In the genomic region with DNA sequence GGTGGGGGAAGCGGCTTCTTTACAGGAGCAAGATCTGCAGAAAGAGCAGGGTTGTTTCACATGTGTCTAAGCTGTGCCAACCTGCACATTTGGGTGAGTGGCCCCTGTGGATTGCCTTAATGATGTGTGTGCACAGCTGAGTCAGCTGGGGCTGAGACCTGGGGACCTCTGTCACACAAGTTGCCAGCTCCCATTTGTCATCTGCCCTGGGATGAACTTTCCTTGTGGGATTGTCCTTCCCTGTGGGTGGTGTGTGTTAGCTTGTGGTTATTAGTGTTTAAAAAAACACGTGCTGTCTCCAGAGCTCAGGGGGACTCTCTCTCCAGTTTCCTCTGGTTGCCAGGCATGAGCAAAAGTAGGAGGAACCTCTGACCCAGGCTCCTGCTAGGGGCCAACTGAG, we compare ENCODE assay signal across 24 cellular contexts.
"Had no signal": no experiment of that assay in that cellular context is flagged by ENCODE, and none has a peak within 500 bp of the region (broad histone marks: within the 10 kb centered on the region; RNA-seq: fewer than 3 reads in every experiment).

No MANE protein-coding gene starts in this region.

- H3K9me3 ChIP-seq: Peyer's patch, SJSA1 had no signal

- DNase-seq: activated CD4-positive, alpha-beta T cell treated with anti-CD3 and anti-CD28 coated beads, Interleukin-2, amount 10 ng/mL, durations not matched to agents 24 days and 14 days; activated CD4-positive, alpha-beta T cell treated with anti-CD3 and anti-CD28 coated beads, Interleukin-2, amount 50 U/mL, for 48 hours; activated CD4-positive, CD25-positive, alpha-beta regulatory T cell treated with anti-CD3 and anti-CD28 coated beads, Interleukin-2, amount 50 U/mL, for 72 hours; activated CD8-positive, alpha-beta memory T cell treated with anti-CD3 and anti-CD28 coated beads, Interleukin-2, amount 10 ng/mL, durations not matched to agents 7 days and 5 days; activated gamma-delta T cell treated with Interleukin-2 at 50 U/mL for 16 hours; activated naive CD4-positive, alpha-beta T cell treated with anti-CD3 and anti-CD28 coated beads, Interleukin-2, amount 10 ng/mL, durations not matched to agents 7 days and 5 days; activated naive CD8-positive, alpha-beta T cell treated with anti-CD3 and anti-CD28 coated beads for 36 hours; activated T-cell treated with anti-CD3 and anti-CD28 coated beads, Interleukin-2, amount 50 U/mL, for 24 hours; caudate nucleus; KG1; NCI-H1092 treated with DMSO at 0.1 percent for 48 hours; NCI-H1417 treated with DMSO at 0.1 percent for 48 hours; NCI-H1694 treated with DMSO at 0.1 percent for 48 hours; NCI-H2029 treated with DMSO at 0.1 percent for 48 hours; NCI-H446; NCI-H524; NK-92 treated with Interleukin-12 subunit alpha and Interleukin-12 subunit beta, amount 100 ng/mL, for 24 hours; Peyer's patch; SHP77; T-helper 17 cell; T-helper 9 cell had no signal

- H3K27ac ChIP-seq: Peyer's patch, SJSA1 had no signal

- ATAC-seq: activated CD8-positive, alpha-beta memory T cell treated with anti-CD3 and anti-CD28 coated beads, Interleukin-2, amount 10 ng/mL, durations not matched to agents 7 days and 5 days; SK-N-SH treated with all-trans-retinoic acid at 6 μM for 48 hours; T-helper 17 cell; WTC11 had no signal

- H3K4me1 ChIP-seq: Peyer's patch, SJSA1 had no signal

- H3K4me3 ChIP-seq: Peyer's patch, SJSA1 had no signal

- H3K36me3 ChIP-seq: Peyer's patch, SJSA1 had no signal

- H3K27me3 ChIP-seq: Peyer's patch had no signal
